In genomic region chr2:177721087-177721486, GRCh38 we compare ENCODE assay signal across 20 cellular contexts.
"Had no signal": no experiment of that assay in that cellular context is flagged by ENCODE, and none has a peak within 500 bp of the region (broad histone marks: within the 10 kb centered on the region; RNA-seq: fewer than 3 reads in every experiment).

No MANE protein-coding gene starts in this region.

- H3K36me3 Mint-ChIP-seq: naive thymus-derived CD4-positive, alpha-beta T cell had no signal

- H3K27ac Mint-ChIP-seq: naive thymus-derived CD4-positive, alpha-beta T cell had no signal

- DNase-seq: cortex of kidney; dorsolateral prefrontal cortex; effector CD8-positive, alpha-beta T cell; gastrocnemius medialis; heart right ventricle; hypothalamus; islet precursor cell; left ventricle myocardium inferior; mesenchymal stem cell; naive thymus-derived CD4-positive, alpha-beta T cell; psoas muscle; retina; stimulated activated naive CD4-positive, alpha-beta T cell; stomach; substantia nigra; transverse colon had no signal

- ATAC-seq: esophagus mucosa; gastrocnemius medialis; heart right ventricle; naive thymus-derived CD4-positive, alpha-beta T cell; sciatic nerve had no signal

- H3K4me3 Mint-ChIP-seq: naive thymus-derived CD4-positive, alpha-beta T cell had no signal

- H3K9me3 Mint-ChIP-seq: naive thymus-derived CD4-positive, alpha-beta T cell had no signal

- H3K4me3 ChIP-seq: dorsolateral prefrontal cortex, gastrocnemius medialis, heart right ventricle, left ventricle myocardium inferior, lung, psoas muscle, stomach, thoracic aorta, transverse colon had no signal
